12 cellular contexts compared by ENCODE assay signal in the genomic region with DNA sequence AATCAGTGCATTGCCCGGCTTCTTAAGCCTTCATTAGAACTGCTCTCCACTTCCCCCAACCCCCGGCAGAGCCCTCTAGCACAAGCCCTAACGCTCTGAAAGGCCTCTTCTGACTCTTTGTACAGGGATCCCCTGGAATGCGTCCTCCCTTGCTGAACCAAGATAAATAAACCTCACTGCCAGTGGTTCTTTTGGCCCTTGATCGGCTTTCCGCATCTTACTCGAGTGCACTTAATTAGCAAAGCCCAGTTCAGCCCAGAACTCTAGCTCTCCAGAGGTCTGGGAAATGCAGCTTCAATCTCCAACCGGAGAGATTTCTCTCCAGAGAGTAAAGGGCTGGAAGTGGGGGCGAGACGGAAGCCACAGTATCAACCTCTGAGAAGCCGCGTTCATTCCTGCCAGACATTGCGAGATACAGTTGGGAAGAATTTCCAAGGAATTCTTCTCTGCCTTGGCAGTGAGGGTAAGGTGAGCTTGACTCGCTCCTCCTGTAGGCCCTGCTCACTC. TPM values are rescaled to one million over a fixed set of nuclear protein-coding genes. Genes with fewer than 3 reads are reported as not detected.
DNase-seq lines count a peak whose midpoint lies in the region; ATAC-seq, FAIRE-seq and TF ChIP-seq lines count a peak whose summit lies in the region.
"Had no signal": no experiment of that assay in that cellular context is flagged by ENCODE, and none has a peak within 500 bp of the region (broad histone marks: within the 10 kb centered on the region; RNA-seq: fewer than 3 reads in every experiment).

No MANE protein-coding gene starts in this region.

- peaks cover 9% of the 10 kb centered on the region for H3K4me1 Mint-ChIP-seq in astrocyte (ENCODE audit: low read depth, unreplicated experiment)
- no peaks in the 10 kb centered on the region for H3K4me1 Mint-ChIP-seq in CD4-positive, alpha-beta T cell (ENCODE audit: low read depth)
- no peaks in the 10 kb centered on the region for H3K4me1 Mint-ChIP-seq in activated T-helper 1 cell treated with anti-CD3 and anti-CD28 coated beads, Interleukin-12 subunit alpha, Interleukin-12 subunit beta, Interleukin-2, Interleukin-4 antibody, amounts not matched to agents 30 ng/mL and 10 ng/mL and 1 ng/mL, durations not matched to agents 14 hours and 24 hours and 36 hours (ENCODE audit: low read depth)

- peak overlapping the region in 8 of 11 experiments; percentile 87 to 93 (median 91); a peak in 16 of 22 replicates for H3K27ac ChIP-seq in BLaER1 treated with 17β-estradiol and CSF1 and Interleukin-3, amounts not matched to agents 10 nM and 100 nM
- H3K27ac ChIP-seq in astrocyte (ENCODE audit: low read depth, low read length), result no peak overlapping the region
- no peak overlapping the region for H3K27ac ChIP-seq in CD4-positive, alpha-beta T cell (ENCODE audit: low read depth, low read length)
- H3K27ac ChIP-seq: SJSA1 had no signal

- H3K9ac ChIP-seq in BLaER1 treated with 17β-estradiol and CSF1 and Interleukin-3, amounts not matched to agents 10 nM and 100 nM, result peak overlapping the region in 5 of 11 experiments; percentile 24 to 75 (median 65); a peak in 9 of 22 replicates
- H3K9ac ChIP-seq in astrocyte (ENCODE audit: low read length), result no peak overlapping the region

- H2AFZ ChIP-seq in astrocyte (ENCODE audit: low read depth, low read length), result peak overlapping the region; percentile 60

- ATAC-seq in left ventricle myocardium superior, result peak; percentile 86
- no peak for ATAC-seq in CD4-positive, alpha-beta T cell (ENCODE audit: poor library complexity)

- H3K27me3 Mint-ChIP-seq in astrocyte (ENCODE audit: low read depth, unreplicated experiment), result no peaks in the 10 kb centered on the region
- H3K27me3 Mint-ChIP-seq in CD4-positive, alpha-beta T cell, result no peaks in the 10 kb centered on the region
- H3K27me3 Mint-ChIP-seq in activated T-helper 1 cell treated with anti-CD3 and anti-CD28 coated beads, Interleukin-12 subunit alpha, Interleukin-12 subunit beta, Interleukin-2, Interleukin-4 antibody, amounts not matched to agents 30 ng/mL and 10 ng/mL and 1 ng/mL, durations not matched to agents 14 hours and 24 hours and 36 hours (ENCODE audit: insufficient read depth), result peaks cover 3% of the 10 kb centered on the region
- H3K27me3 Mint-ChIP-seq: activated CD4-positive, alpha-beta memory T cell treated with anti-CD3 and anti-CD28 coated beads for 36 hours had no signal

- POLR2A ChIA-PET in CD4-positive, alpha-beta T cell (lab: Charles Lee), result no interaction called here

- peak overlapping the region in 8 of 11 experiments; percentile 13 to 95 (median 74); a peak in 13 of 22 replicates for H3K4me2 ChIP-seq in BLaER1 treated with 17β-estradiol and CSF1 and Interleukin-3, amounts not matched to agents 10 nM and 100 nM
- H3K4me2 ChIP-seq in astrocyte (ENCODE audit: low read length), result peak overlapping the region; percentile 58

- no peak overlapping the region for H3K4me3 Mint-ChIP-seq in astrocyte (ENCODE audit: unreplicated experiment)
- no peak overlapping the region for H3K4me3 Mint-ChIP-seq in CD4-positive, alpha-beta T cell
- no peak overlapping the region for H3K4me3 Mint-ChIP-seq in activated T-helper 1 cell treated with anti-CD3 and anti-CD28 coated beads, Interleukin-12 subunit alpha, Interleukin-12 subunit beta, Interleukin-2, Interleukin-4 antibody, amounts not matched to agents 30 ng/mL and 10 ng/mL and 1 ng/mL, durations not matched to agents 14 hours and 24 hours and 36 hours
- H3K4me3 Mint-ChIP-seq: activated CD4-positive, alpha-beta memory T cell treated with anti-CD3 and anti-CD28 coated beads for 36 hours had no signal

- no peak overlapping the region for H3K4me3 ChIP-seq in BLaER1 treated with 17β-estradiol and CSF1 and Interleukin-3, amounts not matched to agents 10 nM and 100 nM
- no peak overlapping the region for H3K4me3 ChIP-seq in astrocyte (ENCODE audit: insufficient read depth, low read depth, low read length)
- H3K4me3 ChIP-seq: SJSA1 had no signal

- FAIRE-seq in astrocyte (lab: Jason Lieb, UNC), result no peak
- no peak for FAIRE-seq in HTR-8/SVneo (lab: Jason Lieb, UNC)

- DNase-seq in astrocyte (ENCODE audit: low read depth) (peak; percentile 64), left ventricle myocardium superior (no peak), retina (peak; percentile 51), HTR-8/SVneo (ENCODE audit: insufficient read length, low spot score) (no peak)
- no peak for DNase-seq in CD4-positive, alpha-beta T cell
- DNase-seq in stimulated activated CD4-positive, alpha-beta T cell treated with anti-CD3 and anti-CD28 coated beads, Interleukin-4, amount 100 ng/mL, for 24 hours, result no peak
- no peak for DNase-seq in activated T-helper 1 cell treated with anti-CD3 and anti-CD28 coated beads, Interleukin-12 subunit alpha, Interleukin-12 subunit beta, Interleukin-2, Interleukin-4 antibody, amounts not matched to agents 30 ng/mL and 10 ng/mL and 1 ng/mL, durations not matched to agents 14 hours and 24 hours and 36 hours (ENCODE audit: low spot score)
- DNase-seq: activated CD4-positive, alpha-beta memory T cell treated with anti-CD3 and anti-CD28 coated beads for 36 hours; central memory CD4-positive, alpha-beta T cell; NCI-H446 had no signal

- peaks cover 24 to 75% (median 64%) of the 10 kb centered on the region in 10 experiments for H3K4me1 ChIP-seq in BLaER1 treated with 17β-estradiol and CSF1 and Interleukin-3, amounts not matched to agents 10 nM and 100 nM
- peaks cover 7% of the 10 kb centered on the region for H3K4me1 ChIP-seq in astrocyte (ENCODE audit: insufficient read depth, low read length)
- H3K4me1 ChIP-seq: SJSA1 had no signal

- no peaks in the 10 kb centered on the region for H3K36me3 Mint-ChIP-seq in astrocyte (ENCODE audit: low read depth, unreplicated experiment)
- H3K36me3 Mint-ChIP-seq in CD4-positive, alpha-beta T cell (ENCODE audit: low read depth), result no peaks in the 10 kb centered on the region
- H3K36me3 Mint-ChIP-seq in activated T-helper 1 cell treated with anti-CD3 and anti-CD28 coated beads, Interleukin-12 subunit alpha, Interleukin-12 subunit beta, Interleukin-2, Interleukin-4 antibody, amounts not matched to agents 30 ng/mL and 10 ng/mL and 1 ng/mL, durations not matched to agents 14 hours and 24 hours and 36 hours (ENCODE audit: low read depth), result no peaks in the 10 kb centered on the region
- H3K36me3 Mint-ChIP-seq: activated CD4-positive, alpha-beta memory T cell treated with anti-CD3 and anti-CD28 coated beads for 36 hours had no signal

- no peaks in the 10 kb centered on the region for H4K20me1 ChIP-seq in BLaER1 treated with 17β-estradiol and CSF1 and Interleukin-3, amounts not matched to agents 10 nM and 100 nM
- no peaks in the 10 kb centered on the region for H4K20me1 ChIP-seq in astrocyte (ENCODE audit: insufficient read depth, low read length)

- CTCF ChIA-PET in CD4-positive, alpha-beta T cell (lab: Charles Lee), result no interaction called here

- no peaks in the 10 kb centered on the region for H3K9me3 Mint-ChIP-seq in astrocyte (ENCODE audit: unreplicated experiment)
- H3K9me3 Mint-ChIP-seq in CD4-positive, alpha-beta T cell, result no peaks in the 10 kb centered on the region
- no peaks in the 10 kb centered on the region for H3K9me3 Mint-ChIP-seq in activated T-helper 1 cell treated with anti-CD3 and anti-CD28 coated beads, Interleukin-12 subunit alpha, Interleukin-12 subunit beta, Interleukin-2, Interleukin-4 antibody, amounts not matched to agents 30 ng/mL and 10 ng/mL and 1 ng/mL, durations not matched to agents 14 hours and 24 hours and 36 hours
- H3K9me3 Mint-ChIP-seq: activated CD4-positive, alpha-beta memory T cell treated with anti-CD3 and anti-CD28 coated beads for 36 hours had no signal

- TF ChIP-seq CTCF in astrocyte (IDR thresholded peaks at IDR 0.05; ENCODE audit: insufficient read depth, low read depth, low read length), result no peak
- TF ChIP-seq CTCF in CD4-positive, alpha-beta T cell (IDR thresholded peaks at IDR 0.05), result no peak

- no peaks in the 10 kb centered on the region for H3K79me2 ChIP-seq in astrocyte (ENCODE audit: insufficient read depth, low read length)

- H3K9me3 ChIP-seq in BLaER1 treated with 17β-estradiol and CSF1 and Interleukin-3, amounts not matched to agents 10 nM and 100 nM (replicated peaks in 1 of 11), result peaks cover 0 to 11% (median 9%) of the 10 kb centered on the region in 11 experiments; a peak in 17 of 22 replicates
- H3K9me3 ChIP-seq in astrocyte (ENCODE audit: insufficient read depth, low read depth, low read length), result no peaks in the 10 kb centered on the region
- no peaks in the 10 kb centered on the region for H3K9me3 ChIP-seq in CD4-positive, alpha-beta T cell (ENCODE audit: control insufficient read depth, low read length)
- H3K9me3 ChIP-seq: SJSA1 had no signal

- no peaks in the 10 kb centered on the region for H3K27me3 ChIP-seq in BLaER1 treated with 17β-estradiol and CSF1 and Interleukin-3, amounts not matched to agents 10 nM and 100 nM
- H3K27me3 ChIP-seq in astrocyte (ENCODE audit: insufficient read depth, low read length), result no peaks in the 10 kb centered on the region
- H3K27me3 ChIP-seq in CD4-positive, alpha-beta T cell (ENCODE audit: control insufficient read depth, insufficient read depth, low read length), result no peaks in the 10 kb centered on the region
- H3K27me3 ChIP-seq: SJSA1 had no signal

- H3K36me3 ChIP-seq in BLaER1 treated with 17β-estradiol and CSF1 and Interleukin-3, amounts not matched to agents 10 nM and 100 nM, result no peaks in the 10 kb centered on the region
- no peaks in the 10 kb centered on the region for H3K36me3 ChIP-seq in astrocyte (ENCODE audit: insufficient read depth, low read length)
- H3K36me3 ChIP-seq: SJSA1 had no signal

- intact Hi-C loops in left ventricle myocardium superior (cut with micrococcal nuclease), result no loop called here
- intact Hi-C loops in CD4-positive, alpha-beta T cell (cut with DNase I, micrococcal nuclease), result no loop called here
- intact Hi-C loops in activated T-helper 1 cell treated with anti-CD3 and anti-CD28 coated beads, Interleukin-12 subunit alpha, Interleukin-12 subunit beta, Interleukin-2, Interleukin-4 antibody, amounts not matched to agents 30 ng/mL and 10 ng/mL and 1 ng/mL, durations not matched to agents 14 hours and 24 hours and 36 hours (cut with micrococcal nuclease), result no loop called here

- H3K27ac Mint-ChIP-seq in astrocyte (ENCODE audit: unreplicated experiment), result peak overlapping the region; percentile 54
- H3K27ac Mint-ChIP-seq in CD4-positive, alpha-beta T cell, result no peak overlapping the region
- no peak overlapping the region for H3K27ac Mint-ChIP-seq in activated T-helper 1 cell treated with anti-CD3 and anti-CD28 coated beads, Interleukin-12 subunit alpha, Interleukin-12 subunit beta, Interleukin-2, Interleukin-4 antibody, amounts not matched to agents 30 ng/mL and 10 ng/mL and 1 ng/mL, durations not matched to agents 14 hours and 24 hours and 36 hours
- H3K27ac Mint-ChIP-seq: activated CD4-positive, alpha-beta memory T cell treated with anti-CD3 and anti-CD28 coated beads for 36 hours had no signal

RNA-seq across cellular contexts. Expression of a gene that starts 8.7 kb away (rescaled TPM):
- total RNA-seq in astrocyte (34.7 and 34.8 TPM in 2 replicates), left ventricle myocardium superior (23.9 TPM)
- 10 to 100 TPM; 13.5 TPM for total RNA-seq in CD4-positive, alpha-beta T cell
- 33.8 and 36.5 TPM in 2 replicates for total RNA-seq in activated T-helper 1 cell treated with anti-CD3 and anti-CD28 coated beads, Interleukin-12 subunit alpha, Interleukin-12 subunit beta, Interleukin-2, Interleukin-4 antibody, amounts not matched to agents 30 ng/mL and 10 ng/mL and 1 ng/mL, durations not matched to agents 14 hours and 24 hours and 36 hours

RNA-seq across cellular contexts. Expression of a gene that starts 11.3 kb away (rescaled TPM):
- total RNA-seq in astrocyte (35.0 and 36.3 TPM in 2 replicates), left ventricle myocardium superior (33.8 TPM)
- 10 to 100 TPM; 11.4 to 11.5 TPM for total RNA-seq in CD4-positive, alpha-beta T cell
- 41.8 and 42.6 TPM in 2 replicates for total RNA-seq in activated T-helper 1 cell treated with anti-CD3 and anti-CD28 coated beads, Interleukin-12 subunit alpha, Interleukin-12 subunit beta, Interleukin-2, Interleukin-4 antibody, amounts not matched to agents 30 ng/mL and 10 ng/mL and 1 ng/mL, durations not matched to agents 14 hours and 24 hours and 36 hours

RNA-seq across cellular contexts. Expression of a gene that starts 43.4 kb away (rescaled TPM):
- total RNA-seq in astrocyte, result not detected in 2 replicates
- total RNA-seq in left ventricle myocardium superior, result not detected
- not detected for total RNA-seq in CD4-positive, alpha-beta T cell
- not detected in 2 replicates for total RNA-seq in activated T-helper 1 cell treated with anti-CD3 and anti-CD28 coated beads, Interleukin-12 subunit alpha, Interleukin-12 subunit beta, Interleukin-2, Interleukin-4 antibody, amounts not matched to agents 30 ng/mL and 10 ng/mL and 1 ng/mL, durations not matched to agents 14 hours and 24 hours and 36 hours
- total RNA-seq: activated CD4-positive, alpha-beta memory T cell treated with anti-CD3 and anti-CD28 coated beads for 36 hours; SJSA1 had no signal

Comparison
In these comparisons a context has a peak if more than half of its experiments do, and no peak if none do; other contexts are left out.
1. H3K27ac ChIP-seq: peak in BLaER1 treated with 17β-estradiol and CSF1 and Interleukin-3, amounts not matched to agents 10 nM and 100 nM (8 of 11); none in astrocyte (single experiment) and CD4-positive, alpha-beta T cell (single experiment).
2. DNase-seq: peak in astrocyte (single experiment) and retina (single experiment); none in left ventricle myocardium superior (single experiment), CD4-positive, alpha-beta T cell (0 of 10), stimulated activated CD4-positive, alpha-beta T cell treated with anti-CD3 and anti-CD28 coated beads, Interleukin-4, amount 100 ng/mL, for 24 hours (single experiment), HTR-8/SVneo (single experiment) and activated T-helper 1 cell treated with anti-CD3 and anti-CD28 coated beads, Interleukin-12 subunit alpha, Interleukin-12 subunit beta, Interleukin-2, Interleukin-4 antibody, amounts not matched to agents 30 ng/mL and 10 ng/mL and 1 ng/mL, durations not matched to agents 14 hours and 24 hours and 36 hours (single experiment).